ENCODE assay signal across 25 cellular contexts in the genomic region with DNA sequence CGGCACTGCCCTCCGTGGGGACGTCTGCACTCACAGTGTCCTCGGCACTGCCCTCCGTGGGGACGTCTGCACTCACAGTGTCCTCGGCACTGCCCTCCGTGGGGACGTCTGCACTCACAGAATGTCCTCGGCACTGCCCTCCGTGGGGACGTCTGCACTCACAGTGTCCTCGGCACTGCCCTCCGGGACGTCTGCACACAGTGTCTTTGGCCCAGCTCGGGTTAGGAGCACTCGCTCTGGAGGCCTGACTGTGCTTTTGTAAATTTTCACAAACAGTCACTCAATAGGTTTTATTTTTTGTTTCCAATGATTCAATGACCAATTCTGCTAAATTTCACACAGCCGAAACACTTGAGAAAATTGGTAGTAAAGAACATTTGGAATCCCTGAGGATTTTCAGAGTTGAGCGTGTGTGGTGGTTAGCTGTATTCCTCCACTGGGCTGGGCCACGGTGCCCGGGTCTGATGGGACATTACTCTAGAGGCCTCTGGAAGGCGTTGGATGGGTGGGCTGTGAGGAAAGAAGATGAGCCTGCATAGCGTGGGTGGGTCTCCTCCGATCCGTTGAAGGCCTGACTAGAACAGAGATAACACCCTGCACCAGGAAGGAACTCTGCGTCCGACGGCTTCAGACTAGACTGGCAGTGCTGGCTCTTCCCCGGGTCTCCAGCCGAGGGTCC.
"Had no signal": no experiment of that assay in that cellular context is flagged by ENCODE, and none has a peak within 500 bp of the region (broad histone marks: within the 10 kb centered on the region; RNA-seq: fewer than 3 reads in every experiment).

No MANE protein-coding gene starts in this region.

- H3K27me3 ChIP-seq: SJCRH30 had no signal

- H3K27ac ChIP-seq: SJCRH30, SK-N-MC, VCaP had no signal

- DNase-seq: activated CD4-positive, alpha-beta memory T cell treated with anti-CD3 and anti-CD28 coated beads, Interleukin-2, amount 10 ng/mL, durations not matched to agents 7 days and 5 days; activated CD4-positive, alpha-beta T cell treated with anti-CD3 and anti-CD28 coated beads for 1 hour; activated CD4-positive, alpha-beta T cell treated with anti-CD3 and anti-CD28 coated beads for 48 hours; activated CD4-positive, CD25-positive, alpha-beta regulatory T cell; activated CD8-positive, alpha-beta memory T cell treated with anti-CD3 and anti-CD28 coated beads for 24 hours; activated CD8-positive, alpha-beta memory T cell treated with anti-CD3 and anti-CD28 coated beads, Interleukin-2, amount 10 ng/mL, durations not matched to agents 7 days and 5 days; activated CD8-positive, alpha-beta memory T cell treated with anti-CD3 and anti-CD28 coated beads, Interleukin-2, amount 50 U/mL, for 48 hours; activated gamma-delta T cell; activated naive CD4-positive, alpha-beta T cell treated with Interleukin-2 at 50 U/mL for 16 hours; activated naive CD8-positive, alpha-beta T cell treated with anti-CD3 and anti-CD28 coated beads, Interleukin-2, amount 50 U/mL, for 24 hours; activated T-cell treated with anti-CD3 and anti-CD28 coated beads, Interleukin-2, amount 50 U/mL, for 24 hours; anterior cingulate cortex; central memory CD4-positive, alpha-beta T cell; NCI-H1092 treated with DMSO at 0.1 percent for 48 hours; NCI-H1417 treated with DMSO at 0.1 percent for 48 hours; NCI-H1930; NCI-H2081 treated with DMSO at 0.1 percent for 48 hours; NCI-H345; NCI-H524 treated with DMSO at 0.1 percent for 48 hours; SHP77; SJCRH30; T1000 had no signal

- H3K4me1 ChIP-seq: SJCRH30 had no signal

- ATAC-seq: activated CD8-positive, alpha-beta memory T cell treated with anti-CD3 and anti-CD28 coated beads, Interleukin-2, amount 10 ng/mL, durations not matched to agents 7 days and 5 days; activated naive CD8-positive, alpha-beta T cell treated with anti-CD3 and anti-CD28 coated beads, Interleukin-2, amount 50 U/mL, for 24 hours; Panc1 had no signal

- H3K36me3 ChIP-seq: SJCRH30 had no signal

- H3K9me3 ChIP-seq: SJCRH30 had no signal

- H3K4me3 ChIP-seq: SJCRH30, SK-N-MC had no signal
